In the genomic region with DNA sequence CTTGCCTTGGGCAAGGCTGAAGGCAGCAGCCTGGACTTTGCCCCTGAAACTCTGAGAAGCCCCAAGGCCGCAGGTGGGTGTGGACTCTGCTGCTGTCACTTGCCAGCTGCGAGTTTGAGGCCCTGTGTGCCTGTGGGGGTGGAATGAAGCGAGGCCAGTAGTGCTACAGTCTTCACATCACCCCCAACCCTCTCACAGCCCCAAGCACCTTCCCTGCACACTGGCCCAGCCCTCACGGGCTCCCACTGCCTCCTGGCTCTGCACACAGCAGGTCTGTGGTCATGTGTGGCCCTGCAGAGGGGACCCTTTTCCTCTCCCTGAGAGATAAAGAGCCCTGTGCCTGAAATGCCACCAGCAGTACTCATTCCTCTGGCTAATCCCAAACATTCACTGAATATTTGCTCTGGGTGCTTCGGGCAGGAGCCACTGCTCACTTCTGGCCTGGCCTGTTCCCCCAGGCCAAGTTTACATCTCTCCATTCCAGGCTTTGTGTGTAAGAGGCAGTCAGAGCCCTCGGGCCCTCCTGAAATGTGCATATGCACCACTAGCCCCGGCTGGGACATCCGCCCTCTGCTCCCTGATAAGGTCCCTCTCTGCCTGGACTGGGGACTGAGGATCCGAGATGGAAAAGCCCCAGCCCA, we compare ENCODE assay signal across 14 cellular contexts. TPM values are rescaled to one million over a fixed set of nuclear protein-coding genes. Genes with fewer than 3 reads are reported as not detected.
DNase-seq lines count a peak whose midpoint lies in the region; ATAC-seq and TF ChIP-seq lines count a peak whose summit lies in the region.
"Had no signal": no experiment of that assay in that cellular context is flagged by ENCODE, and none has a peak within 500 bp of the region (broad histone marks: within the 10 kb centered on the region; RNA-seq: fewer than 3 reads in every experiment).

No MANE protein-coding gene starts in this region.

- H3K4me2 ChIP-seq in GM23248 (ENCODE audit: unreplicated experiment): peak overlapping the region; percentile 12

- H2AFZ ChIP-seq in GM23248: no peak overlapping the region

- ATAC-seq in GM18505 (IDR thresholded peaks at IDR 0.05; ENCODE audit: unreplicated experiment) (no peak), HG03039 (IDR thresholded peaks at IDR 0.05; ENCODE audit: unreplicated experiment) (no peak)

- H3K4me3 ChIP-seq in GM23248: no peak overlapping the region
- H3K4me3 ChIP-seq: coronary artery had no signal

- no peaks in the 10 kb centered on the region for H3K9me3 ChIP-seq in GM23248 (ENCODE audit: low read depth)

- H3K27ac ChIP-seq in GM23248: no peak overlapping the region
- peak overlapping the region; percentile 41 for H3K27ac ChIP-seq in angular gyrus (ENCODE audit: low read depth, low read length)
- H3K27ac ChIP-seq in substantia nigra (ENCODE audit: low read depth, low read length, poor library complexity, severe bottlenecking): peak overlapping the region; percentile 97

- no peak for TF ChIP-seq POLR2A in GM18505 (IDR thresholded peaks at IDR 0.05; ENCODE audit: borderline replicate concordance, extremely low read depth, insufficient read depth, insufficient read length)

- H3K4me1 ChIP-seq in GM23248 (ENCODE audit: insufficient read depth): peaks cover 20% of the 10 kb centered on the region

- in situ Hi-C loops in GM23248 (cut with MboI): no loop called here

- no peaks in the 10 kb centered on the region for H3K9me2 ChIP-seq in GM23248 (ENCODE audit: insufficient read depth)

- no peaks in the 10 kb centered on the region for H3K27me3 ChIP-seq in GM23248 (replicated peaks; ENCODE audit: insufficient read depth)

- DNase-seq in GM23248 (peak; percentile 28), islet precursor cell (peak; percentile 97), substantia nigra (lab: John Stamatoyannopoulos, UW) (no peak), glomerular visceral epithelial cell (ENCODE audit: extremely low spot score) (no peak), NCI-H82 (lab: John Stamatoyannopoulos, UW) (no peak)
- DNase-seq: activated effector memory CD4-positive, alpha-beta T cell treated with Interleukin-2 at 50 U/mL for 16 hours; NCI-H2081 treated with DMSO at 0.1 percent for 48 hours; stimulated activated CD4-positive, alpha-beta T cell treated with anti-CD3 and anti-CD28 coated beads, Interleukin-4, amount 100 ng/mL, for 1 hour; T-helper 1 cell had no signal

- WGBS in GM23248 (ENCODE audit: low coverage in 1 of 2, low lambda C conversion rate in 2 of 2, missing lambda C conversion rate in 2 of 2), 2 experiments: 49 to 55% methylated on average over 9 of the region's 9 CpGs

- H3F3A ChIP-seq in GM23248 (ENCODE audit: insufficient read depth): no peaks in the 10 kb centered on the region

- H3K36me3 ChIP-seq in GM23248 (ENCODE audit: low read depth): no peaks in the 10 kb centered on the region

- H3K79me2 ChIP-seq in GM23248 (ENCODE audit: insufficient read depth): no peaks in the 10 kb centered on the region

- no peak overlapping the region for H3K9ac ChIP-seq in GM23248

- no peaks in the 10 kb centered on the region for H4K20me1 ChIP-seq in GM23248 (ENCODE audit: insufficient read depth)

RNA-seq across cellular contexts. Expression of a gene that starts 17.7 kb away (rescaled TPM):
- total RNA-seq in GM23248 (2014; rRNA removed; shearing (Covaris generic)): not detected in 2 replicates
- polyA plus RNA-seq in GM23248 (2016; fragmentation: Nextera tagmentation; extraction: Ambion mirVana): not detected in 2 replicates
- total RNA-seq: LHCN-M2 had no signal

RNA-seq across cellular contexts. Expression of a gene that starts 27.6 kb away (rescaled TPM):
- total RNA-seq in GM23248 (2014; rRNA removed; shearing (Covaris generic)): 26.2 and 27.1 TPM in 2 replicates
- 20.2 and 20.6 TPM in 2 replicates for polyA plus RNA-seq in GM23248 (2016; fragmentation: Nextera tagmentation; extraction: Ambion mirVana)

RNA-seq across cellular contexts. Expression of a gene that starts 45.9 kb away (rescaled TPM):
- 481 and 529 TPM in 2 replicates for total RNA-seq in GM23248 (2014; rRNA removed; shearing (Covaris generic))
- polyA plus RNA-seq in GM23248 (2016; fragmentation: Nextera tagmentation; extraction: Ambion mirVana): 282 and 293 TPM in 2 replicates

RNA-seq across cellular contexts. Expression of a gene that starts 58.1 kb away (rescaled TPM):
- total RNA-seq in GM23248 (2014; rRNA removed; shearing (Covaris generic)): 81.6 and 93.9 TPM in 2 replicates
- 114 and 119 TPM in 2 replicates for polyA plus RNA-seq in GM23248 (2016; fragmentation: Nextera tagmentation; extraction: Ambion mirVana)

Comparison
In these comparisons a context has a peak if more than half of its experiments do, and no peak if none do; other contexts are left out.
1. DNase-seq: peak in GM23248 (single experiment) and islet precursor cell (single experiment); none in substantia nigra (0 of 49), glomerular visceral epithelial cell (single experiment) and NCI-H82 (single experiment).